ENCODE assay signal across 1 cellular context in the genomic region with DNA sequence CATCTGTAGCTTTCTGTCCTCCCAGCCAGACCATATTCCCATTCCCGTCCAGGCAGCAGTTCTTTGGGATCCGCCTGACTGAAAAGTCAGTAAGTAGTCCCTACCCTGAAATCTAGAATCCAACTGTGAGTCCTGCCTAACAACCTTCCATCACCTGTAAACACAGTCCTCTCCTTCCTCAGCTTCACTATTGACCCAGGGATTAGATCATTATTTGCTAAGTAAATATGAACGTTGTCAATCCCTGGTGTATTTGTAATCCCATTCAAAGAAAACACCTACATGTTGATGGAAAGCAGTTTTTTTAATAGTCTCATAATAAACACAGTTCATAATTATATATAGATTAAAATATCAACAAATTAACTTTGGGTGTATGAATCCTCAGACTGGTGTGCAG.
A peak's percentile ranks its signal among the peaks of the same experiment; 100 is the strongest.
TF ChIP-seq lines count a peak whose summit lies in the region.

No MANE protein-coding gene starts in this region.

TF ChIP-seq in HepG2, 621 proteins besides CTCF, POLR2A, EP300 and RAD21 (continued from another document and continues in another):
- TF ChIP-seq, protein P1, sequence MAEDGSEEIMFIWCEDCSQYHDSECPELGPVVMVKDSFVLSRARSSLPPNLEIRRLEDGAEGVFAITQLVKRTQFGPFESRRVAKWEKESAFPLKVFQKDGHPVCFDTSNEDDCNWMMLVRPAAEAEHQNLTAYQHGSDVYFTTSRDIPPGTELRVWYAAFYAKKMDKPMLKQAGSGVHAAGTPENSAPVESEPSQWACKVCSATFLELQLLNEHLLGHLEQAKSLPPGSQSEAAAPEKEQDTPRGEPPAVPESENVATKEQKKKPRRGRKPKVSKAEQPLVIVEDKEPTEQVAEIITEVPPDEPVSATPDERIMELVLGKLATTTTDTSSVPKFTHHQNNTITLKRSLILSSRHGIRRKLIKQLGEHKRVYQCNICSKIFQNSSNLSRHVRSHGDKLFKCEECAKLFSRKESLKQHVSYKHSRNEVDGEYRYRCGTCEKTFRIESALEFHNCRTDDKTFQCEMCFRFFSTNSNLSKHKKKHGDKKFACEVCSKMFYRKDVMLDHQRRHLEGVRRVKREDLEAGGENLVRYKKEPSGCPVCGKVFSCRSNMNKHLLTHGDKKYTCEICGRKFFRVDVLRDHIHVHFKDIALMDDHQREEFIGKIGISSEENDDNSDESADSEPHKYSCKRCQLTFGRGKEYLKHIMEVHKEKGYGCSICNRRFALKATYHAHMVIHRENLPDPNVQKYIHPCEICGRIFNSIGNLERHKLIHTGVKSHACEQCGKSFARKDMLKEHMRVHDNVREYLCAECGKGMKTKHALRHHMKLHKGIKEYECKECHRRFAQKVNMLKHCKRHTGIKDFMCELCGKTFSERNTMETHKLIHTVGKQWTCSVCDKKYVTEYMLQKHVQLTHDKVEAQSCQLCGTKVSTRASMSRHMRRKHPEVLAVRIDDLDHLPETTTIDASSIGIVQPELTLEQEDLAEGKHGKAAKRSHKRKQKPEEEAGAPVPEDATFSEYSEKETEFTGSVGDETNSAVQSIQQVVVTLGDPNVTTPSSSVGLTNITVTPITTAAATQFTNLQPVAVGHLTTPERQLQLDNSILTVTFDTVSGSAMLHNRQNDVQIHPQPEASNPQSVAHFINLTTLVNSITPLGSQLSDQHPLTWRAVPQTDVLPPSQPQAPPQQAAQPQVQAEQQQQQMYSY (CRISPR knock-in tag; IDR thresholded peaks at IDR 0.05), result no peak
- TF ChIP-seq MAZ (IDR thresholded peaks at IDR 0.05; ENCODE audit: borderline replicate concordance, low read depth, low read length) (no peak), MAZ (CRISPR knock-in tag; IDR thresholded peaks at IDR 0.05; ENCODE audit: low read depth) (no peak), RBAK (CRISPR knock-in tag; IDR thresholded peaks at IDR 0.05) (no peak), MEF2D (CRISPR knock-in tag; IDR thresholded peaks at IDR 0.05) (no peak), ARHGAP35 (CRISPR knock-in tag; IDR thresholded peaks at IDR 0.05; ENCODE audit: borderline replicate concordance) (no peak), ARNTL (CRISPR knock-in tag; IDR thresholded peaks at IDR 0.05) (no peak), ATF1 (CRISPR knock-in tag; IDR thresholded peaks at IDR 0.05) (no peak), ZNF598 (CRISPR knock-in tag; IDR thresholded peaks at IDR 0.05; ENCODE audit: borderline replicate concordance) (no peak), TBX2 (CRISPR knock-in tag; IDR thresholded peaks at IDR 0.05; ENCODE audit: borderline replicate concordance) (peak; percentile 52; the same call in 1 of the 2 replicates), CBX5 (CRISPR knock-in tag; IDR thresholded peaks at IDR 0.05; ENCODE audit: borderline replicate concordance) (no peak), ZNF235 (CRISPR knock-in tag; IDR thresholded peaks at IDR 0.05; ENCODE audit: borderline replicate concordance) (no peak), SMAD1 (CRISPR knock-in tag; IDR thresholded peaks at IDR 0.05; ENCODE audit: borderline replicate concordance, low read depth) (no peak), NR2F2 (IDR thresholded peaks at IDR 0.05; ENCODE audit: borderline replicate concordance, low read depth) (peak; percentile 86), HDAC1 (CRISPR knock-in tag; IDR thresholded peaks at IDR 0.05) (peak; percentile 69), FOXC1 (CRISPR knock-in tag; IDR thresholded peaks at IDR 0.05; ENCODE audit: borderline replicate concordance) (no peak), NFIB (CRISPR knock-in tag; IDR thresholded peaks at IDR 0.05; ENCODE audit: borderline replicate concordance) (no peak), RFXAP (CRISPR knock-in tag; IDR thresholded peaks at IDR 0.05; ENCODE audit: borderline replicate concordance) (no peak), PRPF4 (IDR thresholded peaks at IDR 0.05; ENCODE audit: low read depth, low read length, poor library complexity, severe bottlenecking) (no peak), HIVEP1 (CRISPR knock-in tag; IDR thresholded peaks at IDR 0.05) (no peak), ZNF788 (CRISPR knock-in tag; IDR thresholded peaks at IDR 0.05; ENCODE audit: borderline replicate concordance) (no peak), TRIM24 (CRISPR knock-in tag; IDR thresholded peaks at IDR 0.05) (no peak), ZNF460 (CRISPR knock-in tag; IDR thresholded peaks at IDR 0.05; ENCODE audit: borderline replicate concordance) (no peak), SRSF9 (IDR thresholded peaks at IDR 0.05; ENCODE audit: borderline replicate concordance, insufficient read depth, low read depth, low read length, poor library complexity, severe bottlenecking) (no peak), ZNF30 (CRISPR knock-in tag; IDR thresholded peaks at IDR 0.05) (no peak), BHLHE40 (IDR thresholded peaks at IDR 0.05; ENCODE audit: low read length) (no peak), ZNF468 (CRISPR knock-in tag; IDR thresholded peaks at IDR 0.05) (no peak), KLF15 (CRISPR knock-in tag; IDR thresholded peaks at IDR 0.05; ENCODE audit: borderline replicate concordance) (no peak), ZNF615 (CRISPR knock-in tag; IDR thresholded peaks at IDR 0.05; ENCODE audit: borderline replicate concordance) (no peak), GABPA (IDR thresholded peaks at IDR 0.05; ENCODE audit: low read depth, low read length) (no peak), GABPA (CRISPR knock-in tag; IDR thresholded peaks at IDR 0.05; ENCODE audit: low read depth) (peak; percentile 33; the same call in 1 of the 2 replicates), KLF6 (CRISPR knock-in tag; IDR thresholded peaks at IDR 0.05) (no peak), MXD4 (CRISPR knock-in tag; IDR thresholded peaks at IDR 0.05) (peak; percentile 54; the same call in 1 of the 2 replicates), NBN (conservative IDR thresholded peaks at IDR 0.05) (no peak), JUND (CRISPR knock-in tag; IDR thresholded peaks at IDR 0.05) (peak; percentile 84), ETV5 (CRISPR knock-in tag; IDR thresholded peaks at IDR 0.05; ENCODE audit: borderline replicate concordance) (peak; percentile 62; the same call in 1 of the 2 replicates), ISX (CRISPR knock-in tag; conservative IDR thresholded peaks at IDR 0.05) (no peak), MXI1 (IDR thresholded peaks at IDR 0.05; ENCODE audit: borderline replicate concordance, low read depth, low read length) (peak; percentile 44; the same call in 1 of the 3 replicates), ZNF773 (CRISPR knock-in tag; IDR thresholded peaks at IDR 0.05; ENCODE audit: borderline replicate concordance) (no peak), MLLT10 (CRISPR knock-in tag; IDR thresholded peaks at IDR 0.05) (no peak), ZNF678 (CRISPR knock-in tag; IDR thresholded peaks at IDR 0.05) (no peak), FLYWCH1 (CRISPR knock-in tag; IDR thresholded peaks at IDR 0.05) (no peak), NCOR1 (IDR thresholded peaks at IDR 0.05; ENCODE audit: borderline replicate concordance, low read length) (no peak; the same call in 1 of the 2 replicates), ARNT (IDR thresholded peaks at IDR 0.05) (no peak), TCF12 (IDR thresholded peaks at IDR 0.05) (no peak), TCF12 (CRISPR knock-in tag; IDR thresholded peaks at IDR 0.05) (no peak), DNMT1 (CRISPR knock-in tag; IDR thresholded peaks at IDR 0.05) (no peak), ZNF674 (CRISPR knock-in tag; IDR thresholded peaks at IDR 0.05; ENCODE audit: low read depth) (no peak), TBL1XR1 (IDR thresholded peaks at IDR 0.05; ENCODE audit: borderline replicate concordance, low read length, partially characterized antibody) (peak; percentile 88), GABPB1 (CRISPR knock-in tag; IDR thresholded peaks at IDR 0.05) (no peak)
- TF ChIP-seq, protein P2, sequence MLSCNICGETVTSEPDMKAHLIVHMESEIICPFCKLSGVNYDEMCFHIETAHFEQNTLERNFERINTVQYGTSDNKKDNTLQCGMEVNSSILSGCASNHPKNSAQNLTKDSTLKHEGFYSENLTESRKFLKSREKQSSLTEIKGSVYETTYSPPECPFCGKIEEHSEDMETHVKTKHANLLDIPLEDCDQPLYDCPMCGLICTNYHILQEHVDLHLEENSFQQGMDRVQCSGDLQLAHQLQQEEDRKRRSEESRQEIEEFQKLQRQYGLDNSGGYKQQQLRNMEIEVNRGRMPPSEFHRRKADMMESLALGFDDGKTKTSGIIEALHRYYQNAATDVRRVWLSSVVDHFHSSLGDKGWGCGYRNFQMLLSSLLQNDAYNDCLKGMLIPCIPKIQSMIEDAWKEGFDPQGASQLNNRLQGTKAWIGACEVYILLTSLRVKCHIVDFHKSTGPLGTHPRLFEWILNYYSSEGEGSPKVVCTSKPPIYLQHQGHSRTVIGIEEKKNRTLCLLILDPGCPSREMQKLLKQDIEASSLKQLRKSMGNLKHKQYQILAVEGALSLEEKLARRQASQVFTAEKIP (CRISPR knock-in tag; IDR thresholded peaks at IDR 0.05; ENCODE audit: borderline replicate concordance), result no peak
- TF ChIP-seq, protein P3, sequence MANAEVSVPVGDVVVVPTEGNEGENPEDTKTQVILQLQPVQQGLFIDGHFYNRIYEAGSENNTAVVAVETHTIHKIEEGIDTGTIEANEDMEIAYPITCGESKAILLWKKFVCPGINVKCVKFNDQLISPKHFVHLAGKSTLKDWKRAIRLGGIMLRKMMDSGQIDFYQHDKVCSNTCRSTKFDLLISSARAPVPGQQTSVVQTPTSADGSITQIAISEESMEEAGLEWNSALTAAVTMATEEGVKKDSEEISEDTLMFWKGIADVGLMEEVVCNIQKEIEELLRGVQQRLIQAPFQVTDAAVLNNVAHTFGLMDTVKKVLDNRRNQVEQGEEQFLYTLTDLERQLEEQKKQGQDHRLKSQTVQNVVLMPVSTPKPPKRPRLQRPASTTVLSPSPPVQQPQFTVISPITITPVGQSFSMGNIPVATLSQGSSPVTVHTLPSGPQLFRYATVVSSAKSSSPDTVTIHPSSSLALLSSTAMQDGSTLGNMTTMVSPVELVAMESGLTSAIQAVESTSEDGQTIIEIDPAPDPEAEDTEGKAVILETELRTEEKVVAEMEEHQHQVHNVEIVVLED (CRISPR knock-in tag; IDR thresholded peaks at IDR 0.05; ENCODE audit: borderline replicate concordance), result no peak
- TF ChIP-seq, protein P4, sequence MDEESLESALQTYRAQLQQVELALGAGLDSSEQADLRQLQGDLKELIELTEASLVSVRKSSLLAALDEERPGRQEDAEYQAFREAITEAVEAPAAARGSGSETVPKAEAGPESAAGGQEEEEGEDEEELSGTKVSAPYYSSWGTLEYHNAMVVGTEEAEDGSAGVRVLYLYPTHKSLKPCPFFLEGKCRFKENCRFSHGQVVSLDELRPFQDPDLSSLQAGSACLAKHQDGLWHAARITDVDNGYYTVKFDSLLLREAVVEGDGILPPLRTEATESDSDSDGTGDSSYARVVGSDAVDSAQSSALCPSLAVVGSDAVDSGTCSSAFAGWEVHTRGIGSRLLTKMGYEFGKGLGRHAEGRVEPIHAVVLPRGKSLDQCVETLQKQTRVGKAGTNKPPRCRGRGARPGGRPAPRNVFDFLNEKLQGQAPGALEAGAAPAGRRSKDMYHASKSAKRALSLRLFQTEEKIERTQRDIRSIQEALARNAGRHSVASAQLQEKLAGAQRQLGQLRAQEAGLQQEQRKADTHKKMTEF (CRISPR knock-in tag; IDR thresholded peaks at IDR 0.05), result peak; percentile 62; the same call in 1 of the 2 replicates
- TF ChIP-seq, protein P5, sequence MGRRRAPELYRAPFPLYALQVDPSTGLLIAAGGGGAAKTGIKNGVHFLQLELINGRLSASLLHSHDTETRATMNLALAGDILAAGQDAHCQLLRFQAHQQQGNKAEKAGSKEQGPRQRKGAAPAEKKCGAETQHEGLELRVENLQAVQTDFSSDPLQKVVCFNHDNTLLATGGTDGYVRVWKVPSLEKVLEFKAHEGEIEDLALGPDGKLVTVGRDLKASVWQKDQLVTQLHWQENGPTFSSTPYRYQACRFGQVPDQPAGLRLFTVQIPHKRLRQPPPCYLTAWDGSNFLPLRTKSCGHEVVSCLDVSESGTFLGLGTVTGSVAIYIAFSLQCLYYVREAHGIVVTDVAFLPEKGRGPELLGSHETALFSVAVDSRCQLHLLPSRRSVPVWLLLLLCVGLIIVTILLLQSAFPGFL (CRISPR knock-in tag; IDR thresholded peaks at IDR 0.05), result no peak
- TF ChIP-seq, protein P6, sequence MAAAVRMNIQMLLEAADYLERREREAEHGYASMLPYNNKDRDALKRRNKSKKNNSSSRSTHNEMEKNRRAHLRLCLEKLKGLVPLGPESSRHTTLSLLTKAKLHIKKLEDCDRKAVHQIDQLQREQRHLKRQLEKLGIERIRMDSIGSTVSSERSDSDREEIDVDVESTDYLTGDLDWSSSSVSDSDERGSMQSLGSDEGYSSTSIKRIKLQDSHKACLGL (CRISPR knock-in tag; IDR thresholded peaks at IDR 0.05), result no peak
- TF ChIP-seq, protein P7, sequence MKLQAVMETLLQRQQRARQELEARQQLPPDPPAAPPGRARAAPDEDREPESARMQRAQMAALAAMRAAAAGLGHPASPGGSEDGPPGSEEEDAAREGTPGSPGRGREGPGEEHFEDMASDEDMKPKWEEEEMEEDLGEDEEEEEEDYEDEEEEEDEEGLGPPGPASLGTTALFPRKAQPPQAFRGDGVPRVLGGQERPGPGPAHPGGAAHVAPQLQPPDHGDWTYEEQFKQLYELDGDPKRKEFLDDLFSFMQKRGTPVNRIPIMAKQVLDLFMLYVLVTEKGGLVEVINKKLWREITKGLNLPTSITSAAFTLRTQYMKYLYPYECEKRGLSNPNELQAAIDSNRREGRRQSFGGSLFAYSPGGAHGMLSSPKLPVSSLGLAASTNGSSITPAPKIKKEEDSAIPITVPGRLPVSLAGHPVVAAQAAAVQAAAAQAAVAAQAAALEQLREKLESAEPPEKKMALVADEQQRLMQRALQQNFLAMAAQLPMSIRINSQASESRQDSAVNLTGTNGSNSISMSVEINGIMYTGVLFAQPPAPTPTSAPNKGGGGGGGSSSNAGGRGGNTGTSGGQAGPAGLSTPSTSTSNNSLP (IDR thresholded peaks at IDR 0.05; ENCODE audit: low read depth, low read length), result peak; percentile 97
